ENCODE assay signal across 1 cellular context in genomic region chr3:99854899-99855298, GRCh38.
TF ChIP-seq lines count a peak whose summit lies in the region.

No MANE protein-coding gene starts in this region.

TF ChIP-seq in GM23338, 12 proteins besides CTCF, POLR2A, EP300 and RAD21 (continued from another document):
- TF ChIP-seq EZH2 (IDR thresholded peaks at IDR 0.05; ENCODE audit: low read depth, unreplicated experiment) (no peak), REST (IDR thresholded peaks at IDR 0.05; ENCODE audit: unreplicated experiment) (no peak)
